16 cellular contexts compared by ENCODE assay signal in genomic region chr12:130160306-130160705, GRCh38. TPM values are rescaled to one million over a fixed set of nuclear protein-coding genes. Genes with fewer than 3 reads are reported as not detected.
"Had no signal": no experiment of that assay in that cellular context is flagged by ENCODE, and none has a peak within 500 bp of the region (broad histone marks: within the 10 kb centered on the region; RNA-seq: fewer than 3 reads in every experiment).

No MANE protein-coding gene starts in this region.

- H3K4me3 ChIP-seq: ovary had no signal

- H3K27me3 ChIP-seq: ovary had no signal

- DNase-seq: activated CD4-positive, alpha-beta T cell treated with anti-CD3 and anti-CD28 coated beads for 1 hour; activated CD4-positive, alpha-beta T cell treated with anti-CD3 and anti-CD28 coated beads, Interleukin-2, amount 50 U/mL, for 4 hours; activated naive CD4-positive, alpha-beta T cell; activated naive CD8-positive, alpha-beta T cell treated with anti-CD3 and anti-CD28 coated beads, Interleukin-2, amount 10 ng/mL, durations not matched to agents 7 days and 5 days; activated T-cell treated with anti-CD3 and anti-CD28 coated beads for 4 hours; anterior cingulate cortex; brain microvascular endothelial cell; cerebellar nuclear complex; effector memory CD4-positive, alpha-beta T cell; heart right ventricle; kidney glomerular epithelial cell; thyroid gland had no signal

- ATAC-seq: stimulated activated effector memory CD8-positive, alpha-beta T cell treated with anti-CD3 and anti-CD28 coated beads, Interleukin-12 subunit alpha, Interleukin-12 subunit beta, amount 100 ng/mL, for 72 hours had no signal

- H3K27ac ChIP-seq: brain microvascular endothelial cell had no signal

- H3K9me3 ChIP-seq: heart right ventricle, ovary, thyroid gland had no signal

- H3K36me3 ChIP-seq: brain microvascular endothelial cell, heart right ventricle, ovary, thyroid gland had no signal

RNA-seq across cellular contexts. Expression of gene FZD10, which starts 2.0 kb away (rescaled TPM):
- total RNA-seq: activated naive CD8-positive, alpha-beta T cell treated with anti-CD3 and anti-CD28 coated beads, Interleukin-2, amount 10 ng/mL, durations not matched to agents 7 days and 5 days; liver; T-helper 1 cell treated with Interleukin-12 subunit alpha and Interleukin-12 subunit beta and Interleukin-4 antibody, amounts not matched to agents 30 ng/mL and 1 ng/mL, for 36 hours had no signal
